Comparison of ENCODE assay signal across 1 cellular context in the genomic region with DNA sequence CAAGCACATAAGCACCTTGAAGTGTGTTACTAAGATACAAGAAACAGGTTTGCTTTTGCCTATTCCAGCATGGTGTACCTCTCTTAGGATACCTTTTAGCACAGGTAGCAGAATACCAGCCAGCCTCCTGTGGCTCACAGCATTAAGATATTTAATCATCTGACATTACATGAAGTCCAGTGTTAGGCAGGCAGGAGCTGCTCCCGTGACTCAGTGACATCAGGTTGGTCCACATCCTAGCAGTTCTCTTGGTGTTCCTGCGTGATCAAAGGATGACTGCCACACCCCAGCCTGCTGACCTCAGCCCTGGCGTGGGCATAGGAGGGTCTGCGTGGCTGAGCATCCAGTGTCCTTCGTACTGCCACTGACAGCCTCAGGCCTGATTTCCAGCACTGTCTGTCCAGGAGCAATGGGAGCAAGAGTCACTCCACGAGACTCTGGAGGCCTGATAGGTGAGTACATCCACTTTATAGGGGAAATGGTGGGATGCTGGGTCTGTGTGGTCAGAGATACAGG.
A peak's percentile ranks its signal among the peaks of the same experiment; 100 is the strongest.
TF ChIP-seq lines count a peak whose summit lies in the region.

No MANE protein-coding gene starts in this region.

TF ChIP-seq in HepG2, 621 proteins besides CTCF, POLR2A, EP300 and RAD21:
- TF ChIP-seq ZSCAN22 (CRISPR knock-in tag; IDR thresholded peaks at IDR 0.05) (no peak), ZNF343 (CRISPR knock-in tag; IDR thresholded peaks at IDR 0.05) (0 out of 2 replicates have a peak, but pooled peaks have one; percentile 11), ZNF737 (CRISPR knock-in tag; IDR thresholded peaks at IDR 0.05; ENCODE audit: borderline replicate concordance) (0 out of 2 replicates have a peak, but pooled peaks have one; percentile 30), ZC3H4 (CRISPR knock-in tag; IDR thresholded peaks at IDR 0.05; ENCODE audit: borderline replicate concordance) (0 out of 2 replicates have a peak, but pooled peaks have one; percentile 4), RBFOX2 (IDR thresholded peaks at IDR 0.05; ENCODE audit: low read depth, low read length) (0 out of 2 replicates have a peak, but pooled peaks have one; percentile 52), ZNF883 (CRISPR knock-in tag; IDR thresholded peaks at IDR 0.05; ENCODE audit: not compliant biosample characterization) (no peak), POLR2G (IDR thresholded peaks at IDR 0.05; ENCODE audit: low read depth, low read length) (peak; percentile 54; the same call in 1 of the 2 replicates), POLR2AphosphoS5 (IDR thresholded peaks at IDR 0.05; ENCODE audit: low read depth, low read length) (peak; percentile 28; the same call in 1 of the 2 replicates), AGO2 (optimal IDR thresholded peaks at IDR 0.05; ENCODE audit: low read depth, low read length) (peak; percentile 51), RBM22 (optimal IDR thresholded peaks at IDR 0.05; ENCODE audit: low read length) (peak; percentile 79), ZC3H13 (CRISPR knock-in tag; IDR thresholded peaks at IDR 0.05) (0 out of 2 replicates have a peak, but pooled peaks have one; percentile 40)
- TF ChIP-seq, protein P1, sequence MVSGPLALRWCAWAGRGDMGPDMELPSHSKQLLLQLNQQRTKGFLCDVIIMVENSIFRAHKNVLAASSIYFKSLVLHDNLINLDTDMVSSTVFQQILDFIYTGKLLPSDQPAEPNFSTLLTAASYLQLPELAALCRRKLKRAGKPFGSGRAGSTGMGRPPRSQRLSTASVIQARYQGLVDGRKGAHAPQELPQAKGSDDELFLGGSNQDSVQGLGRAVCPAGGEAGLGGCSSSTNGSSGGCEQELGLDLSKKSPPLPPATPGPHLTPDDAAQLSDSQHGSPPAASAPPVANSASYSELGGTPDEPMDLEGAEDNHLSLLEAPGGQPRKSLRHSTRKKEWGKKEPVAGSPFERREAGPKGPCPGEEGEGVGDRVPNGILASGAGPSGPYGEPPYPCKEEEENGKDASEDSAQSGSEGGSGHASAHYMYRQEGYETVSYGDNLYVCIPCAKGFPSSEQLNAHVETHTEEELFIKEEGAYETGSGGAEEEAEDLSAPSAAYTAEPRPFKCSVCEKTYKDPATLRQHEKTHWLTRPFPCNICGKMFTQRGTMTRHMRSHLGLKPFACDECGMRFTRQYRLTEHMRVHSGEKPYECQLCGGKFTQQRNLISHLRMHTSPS (CRISPR knock-in tag; IDR thresholded peaks at IDR 0.05; ENCODE audit: low read depth) = no peak
- TF ChIP-seq, protein P2, sequence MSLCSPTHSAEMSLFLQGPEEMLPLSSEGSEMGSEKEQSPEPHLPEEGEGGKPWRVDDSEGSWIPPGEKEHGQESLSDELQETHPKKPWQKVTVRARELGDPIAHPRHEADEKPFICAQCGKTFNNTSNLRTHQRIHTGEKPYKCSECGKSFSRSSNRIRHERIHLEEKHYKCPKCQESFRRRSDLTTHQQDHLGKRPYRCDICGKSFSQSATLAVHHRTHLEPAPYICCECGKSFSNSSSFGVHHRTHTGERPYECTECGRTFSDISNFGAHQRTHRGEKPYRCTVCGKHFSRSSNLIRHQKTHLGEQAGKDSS (CRISPR knock-in tag; IDR thresholded peaks at IDR 0.05; ENCODE audit: borderline replicate concordance, low read depth) = 0 out of 2 replicates have a peak, but pooled peaks have one; percentile 28
